ENCODE assay signal across 28 cellular contexts in the genomic region with DNA sequence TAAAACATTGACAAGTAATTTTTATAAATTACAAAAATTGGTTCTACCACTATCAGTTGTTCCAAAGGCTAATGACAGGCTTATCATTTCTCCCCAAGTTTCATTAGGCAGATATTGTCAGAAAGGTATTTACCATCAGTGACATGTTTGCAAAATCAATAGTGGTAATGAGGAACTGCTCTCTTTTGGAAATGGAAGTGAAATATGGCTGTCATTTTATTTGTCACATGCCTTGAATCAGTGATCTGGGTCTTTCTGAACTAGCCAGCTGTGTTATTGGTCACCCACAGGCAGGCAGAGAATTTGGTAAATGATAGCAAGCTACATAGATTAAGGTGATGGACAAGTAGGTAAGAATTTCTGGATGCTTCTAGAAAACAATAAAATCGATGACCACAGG.
"Had no signal": no experiment of that assay in that cellular context is flagged by ENCODE, and none has a peak within 500 bp of the region (broad histone marks: within the 10 kb centered on the region; RNA-seq: fewer than 3 reads in every experiment).

No MANE protein-coding gene starts in this region.

- DNase-seq: activated CD4-positive, alpha-beta T cell treated with anti-CD3 and anti-CD28 coated beads, Interleukin-2, amount 10 ng/mL, durations not matched to agents 24 days and 14 days; activated CD4-positive, alpha-beta T cell treated with anti-CD3 and anti-CD28 coated beads, Interleukin-2, amount 50 U/mL, for 4 hours; activated CD8-positive, alpha-beta T cell treated with anti-CD3 and anti-CD28 coated beads for 36 hours; activated effector memory CD4-positive, alpha-beta T cell treated with anti-CD3 and anti-CD28 coated beads, Interleukin-2, amount 50 U/mL, for 16 hours; activated naive CD4-positive, alpha-beta T cell; activated naive CD4-positive, alpha-beta T cell treated with anti-CD3 and anti-CD28 coated beads, Interleukin-2, amount 50 U/mL, for 16 hours; activated naive CD8-positive, alpha-beta T cell treated with anti-CD3 and anti-CD28 coated beads for 36 hours; activated T-cell treated with anti-CD3 and anti-CD28 coated beads, Interleukin-2, amount 50 U/mL, for 1 hour; activated T-cell treated with anti-CD3 and anti-CD28 coated beads, Interleukin-2, amount 50 U/mL, for 72 hours; amniotic stem cell; aorta; brain microvascular endothelial cell; central memory CD4-positive, alpha-beta T cell; NCI-H1105; NCI-H1417 treated with DMSO at 0.1 percent for 48 hours; NCI-H187 treated with DMSO at 0.1 percent for 48 hours; NCI-H2081; NCI-H2171 treated with DMSO at 0.1 percent for 48 hours; NCI-H226; NCI-H446 treated with DMSO at 0.1 percent for 48 hours; NCI-H524; NCI-H69; PC-9; T1000 had no signal

- H3K27ac Mint-ChIP-seq: activated CD4-positive, alpha-beta T cell treated with anti-CD3 and anti-CD28 coated beads, Interleukin-2, amount 10 ng/mL, durations not matched to agents 24 days and 14 days; activated CD8-positive, alpha-beta T cell treated with anti-CD3 and anti-CD28 coated beads for 36 hours; activated naive CD8-positive, alpha-beta T cell treated with anti-CD3 and anti-CD28 coated beads for 36 hours; activated T-cell treated with anti-CD3 and anti-CD28 coated beads, Interleukin-2, amount 50 U/mL, for 72 hours; activated T-helper 17 cell treated with anti-CD3 and anti-CD28 coated beads, Interleukin-2, amount 50 U/mL, for 72 hours had no signal

- ATAC-seq: activated CD8-positive, alpha-beta T cell treated with anti-CD3 and anti-CD28 coated beads for 36 hours; activated T-cell treated with anti-CD3 and anti-CD28 coated beads, Interleukin-2, amount 50 U/mL, for 72 hours; activated T-helper 17 cell treated with anti-CD3 and anti-CD28 coated beads, Interleukin-2, amount 50 U/mL, for 72 hours; Right ventricle myocardium inferior had no signal

- H3K36me3 Mint-ChIP-seq: activated naive CD8-positive, alpha-beta T cell treated with anti-CD3 and anti-CD28 coated beads for 36 hours had no signal

- FAIRE-seq: colon, RCC 7860 had no signal

- H3K4me1 Mint-ChIP-seq: activated CD4-positive, alpha-beta T cell treated with anti-CD3 and anti-CD28 coated beads, Interleukin-2, amount 10 ng/mL, durations not matched to agents 24 days and 14 days; activated naive CD8-positive, alpha-beta T cell treated with anti-CD3 and anti-CD28 coated beads for 36 hours; activated T-helper 17 cell treated with anti-CD3 and anti-CD28 coated beads, Interleukin-2, amount 50 U/mL, for 72 hours had no signal

- H3K4me3 Mint-ChIP-seq: activated CD4-positive, alpha-beta T cell treated with anti-CD3 and anti-CD28 coated beads, Interleukin-2, amount 10 ng/mL, durations not matched to agents 24 days and 14 days; activated CD8-positive, alpha-beta T cell treated with anti-CD3 and anti-CD28 coated beads for 36 hours; activated naive CD8-positive, alpha-beta T cell treated with anti-CD3 and anti-CD28 coated beads for 36 hours; activated T-cell treated with anti-CD3 and anti-CD28 coated beads, Interleukin-2, amount 50 U/mL, for 72 hours; activated T-helper 17 cell treated with anti-CD3 and anti-CD28 coated beads, Interleukin-2, amount 50 U/mL, for 72 hours had no signal

- H3K27me3 Mint-ChIP-seq: activated T-helper 17 cell treated with anti-CD3 and anti-CD28 coated beads, Interleukin-2, amount 50 U/mL, for 72 hours had no signal

- H3K9me3 Mint-ChIP-seq: activated CD4-positive, alpha-beta T cell treated with anti-CD3 and anti-CD28 coated beads, Interleukin-2, amount 10 ng/mL, durations not matched to agents 24 days and 14 days; activated CD8-positive, alpha-beta T cell treated with anti-CD3 and anti-CD28 coated beads for 36 hours; activated naive CD8-positive, alpha-beta T cell treated with anti-CD3 and anti-CD28 coated beads for 36 hours; activated T-cell treated with anti-CD3 and anti-CD28 coated beads, Interleukin-2, amount 50 U/mL, for 72 hours; activated T-helper 17 cell treated with anti-CD3 and anti-CD28 coated beads, Interleukin-2, amount 50 U/mL, for 72 hours had no signal
